14 cellular contexts compared by ENCODE assay signal in the genomic region with DNA sequence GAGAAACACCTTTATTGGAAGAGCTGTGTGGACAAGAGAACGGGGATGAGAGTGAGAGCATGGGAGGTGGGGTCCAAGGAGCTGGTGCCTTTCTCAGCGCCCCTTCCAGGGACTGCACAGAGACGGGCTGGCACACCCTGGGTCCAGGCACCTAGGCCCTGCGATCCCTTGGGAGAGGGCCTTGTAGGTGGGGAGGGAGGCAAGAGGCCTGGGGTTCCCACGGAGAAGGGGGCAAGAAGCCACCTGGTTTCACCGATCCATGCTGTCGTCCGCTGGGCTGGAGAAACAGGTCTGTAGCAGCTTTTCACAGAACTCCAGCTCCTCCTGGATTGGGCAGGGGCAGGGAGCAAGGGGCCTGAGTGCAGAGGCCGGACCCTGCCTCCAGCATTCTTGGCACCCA. TPM values are rescaled to one million over a fixed set of nuclear protein-coding genes. Genes with fewer than 3 reads are reported as not detected.
DNase-seq lines count a peak whose midpoint lies in the region; TF ChIP-seq lines count a peak whose summit lies in the region.
"Had no signal": no experiment of that assay in that cellular context is flagged by ENCODE, and none has a peak within 500 bp of the region (broad histone marks: within the 10 kb centered on the region; RNA-seq: fewer than 3 reads in every experiment).

No MANE protein-coding gene starts in this region.

- H2AFZ ChIP-seq in OCI-LY1 (ENCODE audit: low read length) (no peak overlapping the region), trophoblast cell (ENCODE audit: insufficient read depth, low read length, poor library complexity) (no peak overlapping the region)

- H3K4me2 ChIP-seq in OCI-LY1 (ENCODE audit: low read length) (no peak overlapping the region), trophoblast cell (ENCODE audit: low read length) (no peak overlapping the region)
- H3K4me2 ChIP-seq: BLaER1 treated with 17β-estradiol and CSF1 and Interleukin-3, amounts not matched to agents 10 nM and 100 nM had no signal

- H3K27ac ChIP-seq in OCI-LY1 (ENCODE audit: low read depth, low read length, poor library complexity, severe bottlenecking) (peak overlapping the region; percentile 84), trophoblast cell (ENCODE audit: low read depth, low read length) (no peak overlapping the region)
- H3K27ac ChIP-seq: BLaER1 treated with 17β-estradiol and CSF1 and Interleukin-3, amounts not matched to agents 10 nM and 100 nM had no signal

- H3K9me3 ChIP-seq in OCI-LY1 (ENCODE audit: low read length), result no peaks in the 10 kb centered on the region
- peaks cover 5% of the 10 kb centered on the region for H3K9me3 ChIP-seq in trophoblast cell (ENCODE audit: insufficient read depth, low read depth, low read length)

- no peaks in the 10 kb centered on the region for H3K9me2 ChIP-seq in OCI-LY1 (ENCODE audit: low read depth, low read length)

- H3K27me3 ChIP-seq in OCI-LY1 (ENCODE audit: insufficient read depth, low read length), result no peaks in the 10 kb centered on the region
- H3K27me3 ChIP-seq in trophoblast cell (ENCODE audit: insufficient read depth, low read length), result no peaks in the 10 kb centered on the region
- H3K27me3 ChIP-seq: BLaER1 treated with 17β-estradiol and CSF1 and Interleukin-3, amounts not matched to agents 10 nM and 100 nM had no signal

- no peak overlapping the region for H3K14ac ChIP-seq in trophoblast cell (ENCODE audit: low read length)

- WGBS in trophoblast cell (ENCODE audit: extremely low coverage, insufficient coverage, insufficient read length), result no CpG with 5 or more reads among the region's 9 CpGs

- DNase-seq in activated naive CD4-positive, alpha-beta T cell treated with anti-CD3 and anti-CD28 coated beads, Interleukin-2, amount 10 ng/mL, durations not matched to agents 7 days and 5 days, result no peak
- DNase-seq in chondrocyte (ENCODE audit: low spot score) (peak; percentile 70), trophoblast cell (no peak), nucleus accumbens (lab: John Stamatoyannopoulos, UW) (no peak), NCI-H2081 treated with DMSO at 0.1 percent for 48 hours (lab: John Stamatoyannopoulos, UW) (no peak)
- no peak for DNase-seq in activated T-helper 1 cell treated with anti-CD3 and anti-CD28 coated beads, Interleukin-12 subunit alpha, Interleukin-12 subunit beta, Interleukin-2, Interleukin-4 antibody, amounts not matched to agents 30 ng/mL and 10 ng/mL and 1 ng/mL, durations not matched to agents 14 hours and 24 hours and 36 hours (ENCODE audit: low spot score)
- DNase-seq: ACHN; CD4-positive, CD25-positive, alpha-beta regulatory T cell; DMS 273 treated with DMSO at 0.1 percent for 48 hours; GOT3 had no signal

- no peak overlapping the region for H3K9ac ChIP-seq in OCI-LY1 (ENCODE audit: low read length)
- H3K9ac ChIP-seq in trophoblast cell (ENCODE audit: low read length), result peak overlapping the region; percentile 8
- H3K9ac ChIP-seq: BLaER1 treated with 17β-estradiol and CSF1 and Interleukin-3, amounts not matched to agents 10 nM and 100 nM had no signal

- no peak overlapping the region for H3K23ac ChIP-seq in trophoblast cell (ENCODE audit: low read length)

- H3K79me2 ChIP-seq in OCI-LY1 (ENCODE audit: insufficient read depth, low read length), result peaks cover 9% of the 10 kb centered on the region
- H3K79me2 ChIP-seq in trophoblast cell (ENCODE audit: control insufficient read depth, insufficient read depth, low read length, poor library complexity), result peaks cover 13% of the 10 kb centered on the region

- peaks cover 13% of the 10 kb centered on the region for H3K79me1 ChIP-seq in trophoblast cell (ENCODE audit: low read length)

- no peak overlapping the region for H3K18ac ChIP-seq in trophoblast cell (ENCODE audit: low read length)

- no peaks in the 10 kb centered on the region for H3K27me3 Mint-ChIP-seq in activated naive CD4-positive, alpha-beta T cell treated with anti-CD3 and anti-CD28 coated beads, Interleukin-2, amount 50 U/mL, for 24 hours
- H3K27me3 Mint-ChIP-seq in activated naive CD4-positive, alpha-beta T cell treated with anti-CD3 and anti-CD28 coated beads, Interleukin-2, amount 10 ng/mL, durations not matched to agents 7 days and 5 days, result peaks cover 4% of the 10 kb centered on the region
- no peaks in the 10 kb centered on the region for H3K27me3 Mint-ChIP-seq in chondrocyte (ENCODE audit: low read depth)
- H3K27me3 Mint-ChIP-seq in activated T-helper 1 cell treated with anti-CD3 and anti-CD28 coated beads, Interleukin-12 subunit alpha, Interleukin-12 subunit beta, Interleukin-2, Interleukin-4 antibody, amounts not matched to agents 30 ng/mL and 10 ng/mL and 1 ng/mL, durations not matched to agents 14 hours and 24 hours and 36 hours (ENCODE audit: insufficient read depth), result no peaks in the 10 kb centered on the region

- CTCF ChIA-PET in activated naive CD4-positive, alpha-beta T cell treated with anti-CD3 and anti-CD28 coated beads, Interleukin-2, amount 10 ng/mL, durations not matched to agents 7 days and 5 days (lab: Charles Lee), result interaction anchor here (1.1 kb wide), 1 partner anchor 15 kb away, joined by 3 read pairs; no protein-coding TSS in a partner anchor

- no peak overlapping the region for H2BK12ac ChIP-seq in trophoblast cell (ENCODE audit: low read length)

- H3F3A ChIP-seq in OCI-LY1 (ENCODE audit: insufficient read depth, low read length), result no peaks in the 10 kb centered on the region; the same call in 1 of the 2 replicates

- peak overlapping the region; percentile 79 for H3K27ac Mint-ChIP-seq in activated naive CD4-positive, alpha-beta T cell treated with anti-CD3 and anti-CD28 coated beads, Interleukin-2, amount 50 U/mL, for 24 hours
- no peak overlapping the region for H3K27ac Mint-ChIP-seq in activated naive CD4-positive, alpha-beta T cell treated with anti-CD3 and anti-CD28 coated beads, Interleukin-2, amount 10 ng/mL, durations not matched to agents 7 days and 5 days
- no peak overlapping the region for H3K27ac Mint-ChIP-seq in chondrocyte (ENCODE audit: unreplicated experiment)
- H3K27ac Mint-ChIP-seq in activated T-helper 1 cell treated with anti-CD3 and anti-CD28 coated beads, Interleukin-12 subunit alpha, Interleukin-12 subunit beta, Interleukin-2, Interleukin-4 antibody, amounts not matched to agents 30 ng/mL and 10 ng/mL and 1 ng/mL, durations not matched to agents 14 hours and 24 hours and 36 hours, result no peak overlapping the region

- peaks cover 17% of the 10 kb centered on the region for H3K4me1 Mint-ChIP-seq in activated naive CD4-positive, alpha-beta T cell treated with anti-CD3 and anti-CD28 coated beads, Interleukin-2, amount 50 U/mL, for 24 hours
- peaks cover 14% of the 10 kb centered on the region for H3K4me1 Mint-ChIP-seq in activated naive CD4-positive, alpha-beta T cell treated with anti-CD3 and anti-CD28 coated beads, Interleukin-2, amount 10 ng/mL, durations not matched to agents 7 days and 5 days
- peaks cover 17% of the 10 kb centered on the region for H3K4me1 Mint-ChIP-seq in chondrocyte (ENCODE audit: low read depth)
- peaks cover 15% of the 10 kb centered on the region for H3K4me1 Mint-ChIP-seq in activated T-helper 1 cell treated with anti-CD3 and anti-CD28 coated beads, Interleukin-12 subunit alpha, Interleukin-12 subunit beta, Interleukin-2, Interleukin-4 antibody, amounts not matched to agents 30 ng/mL and 10 ng/mL and 1 ng/mL, durations not matched to agents 14 hours and 24 hours and 36 hours (ENCODE audit: low read depth)

- H4K91ac ChIP-seq in trophoblast cell (ENCODE audit: low read depth, low read length), result no peak overlapping the region

- no peak overlapping the region for H3K4ac ChIP-seq in trophoblast cell (ENCODE audit: low read depth, low read length)

- peaks cover 8% of the 10 kb centered on the region for H3K36me3 Mint-ChIP-seq in activated naive CD4-positive, alpha-beta T cell treated with anti-CD3 and anti-CD28 coated beads, Interleukin-2, amount 50 U/mL, for 24 hours
- H3K36me3 Mint-ChIP-seq in activated naive CD4-positive, alpha-beta T cell treated with anti-CD3 and anti-CD28 coated beads, Interleukin-2, amount 10 ng/mL, durations not matched to agents 7 days and 5 days, result peaks cover 15% of the 10 kb centered on the region
- peaks cover 6% of the 10 kb centered on the region for H3K36me3 Mint-ChIP-seq in chondrocyte (ENCODE audit: low read depth)
- peaks cover 12% of the 10 kb centered on the region for H3K36me3 Mint-ChIP-seq in activated T-helper 1 cell treated with anti-CD3 and anti-CD28 coated beads, Interleukin-12 subunit alpha, Interleukin-12 subunit beta, Interleukin-2, Interleukin-4 antibody, amounts not matched to agents 30 ng/mL and 10 ng/mL and 1 ng/mL, durations not matched to agents 14 hours and 24 hours and 36 hours (ENCODE audit: low read depth)

- H4K8ac ChIP-seq in trophoblast cell (ENCODE audit: low read depth, low read length), result no peak overlapping the region

- H4K12ac ChIP-seq in trophoblast cell (ENCODE audit: low read depth, low read length), result no peak overlapping the region

- peaks cover 38% of the 10 kb centered on the region for H3K4me1 ChIP-seq in OCI-LY1 (ENCODE audit: insufficient read depth, low read length, severe bottlenecking)
- H3K4me1 ChIP-seq in trophoblast cell (ENCODE audit: control insufficient read depth in 1 of 2, insufficient read depth in 2 of 2, low read length in 2 of 2), result peaks cover 6 to 9% of the 10 kb centered on the region in 2 experiments

- H2BK5ac ChIP-seq in trophoblast cell (ENCODE audit: low read depth, low read length, poor library complexity), result no peak overlapping the region

- intact Hi-C loops in activated T-helper 1 cell treated with anti-CD3 and anti-CD28 coated beads, Interleukin-12 subunit alpha, Interleukin-12 subunit beta, Interleukin-2, Interleukin-4 antibody, amounts not matched to agents 30 ng/mL and 10 ng/mL and 1 ng/mL, durations not matched to agents 14 hours and 24 hours and 36 hours (cut with micrococcal nuclease), result no loop called here

- no peak overlapping the region for H2AK5ac ChIP-seq in trophoblast cell (ENCODE audit: low read length)

- TF ChIP-seq CTCF in OCI-LY1 (IDR thresholded peaks at IDR 0.05; ENCODE audit: low read length) (no peak), chondrocyte (IDR thresholded peaks at IDR 0.05) (no peak)

- no peaks in the 10 kb centered on the region for H3K9me3 Mint-ChIP-seq in activated naive CD4-positive, alpha-beta T cell treated with anti-CD3 and anti-CD28 coated beads, Interleukin-2, amount 50 U/mL, for 24 hours
- peaks cover 5% of the 10 kb centered on the region for H3K9me3 Mint-ChIP-seq in activated naive CD4-positive, alpha-beta T cell treated with anti-CD3 and anti-CD28 coated beads, Interleukin-2, amount 10 ng/mL, durations not matched to agents 7 days and 5 days
- H3K9me3 Mint-ChIP-seq in chondrocyte (ENCODE audit: low read depth), result peaks cover 6% of the 10 kb centered on the region
- H3K9me3 Mint-ChIP-seq in activated T-helper 1 cell treated with anti-CD3 and anti-CD28 coated beads, Interleukin-12 subunit alpha, Interleukin-12 subunit beta, Interleukin-2, Interleukin-4 antibody, amounts not matched to agents 30 ng/mL and 10 ng/mL and 1 ng/mL, durations not matched to agents 14 hours and 24 hours and 36 hours, result peaks cover 9% of the 10 kb centered on the region

- no peak overlapping the region for H2BK120ac ChIP-seq in trophoblast cell (ENCODE audit: insufficient read depth, low read length, poor library complexity)

- no peak overlapping the region for H3K4me3 Mint-ChIP-seq in activated naive CD4-positive, alpha-beta T cell treated with anti-CD3 and anti-CD28 coated beads, Interleukin-2, amount 50 U/mL, for 24 hours
- H3K4me3 Mint-ChIP-seq in activated naive CD4-positive, alpha-beta T cell treated with anti-CD3 and anti-CD28 coated beads, Interleukin-2, amount 10 ng/mL, durations not matched to agents 7 days and 5 days, result no peak overlapping the region
- no peak overlapping the region for H3K4me3 Mint-ChIP-seq in chondrocyte (ENCODE audit: unreplicated experiment)
- H3K4me3 Mint-ChIP-seq in activated T-helper 1 cell treated with anti-CD3 and anti-CD28 coated beads, Interleukin-12 subunit alpha, Interleukin-12 subunit beta, Interleukin-2, Interleukin-4 antibody, amounts not matched to agents 30 ng/mL and 10 ng/mL and 1 ng/mL, durations not matched to agents 14 hours and 24 hours and 36 hours, result no peak overlapping the region
- H3K4me3 Mint-ChIP-seq: H9 had no signal

- no peaks in the 10 kb centered on the region for H4K20me1 ChIP-seq in OCI-LY1 (ENCODE audit: insufficient read depth, low read length)

- H3K4me3 ChIP-seq in OCI-LY1 (ENCODE audit: low read depth, low read length, poor library complexity, severe bottlenecking) (no peak overlapping the region), trophoblast cell (ENCODE audit: low read depth, low read length) (no peak overlapping the region)
- H3K4me3 ChIP-seq: BLaER1 treated with 17β-estradiol and CSF1 and Interleukin-3, amounts not matched to agents 10 nM and 100 nM had no signal

- H3K36me3 ChIP-seq in OCI-LY1 (ENCODE audit: insufficient read depth, low read length) (peaks cover 18% of the 10 kb centered on the region; the same call in 1 of the 2 replicates), trophoblast cell (ENCODE audit: control insufficient read depth in 1 of 2, insufficient read depth in 2 of 2, low read length in 2 of 2) (peaks cover 0 to 4% of the 10 kb centered on the region in 2 experiments)

RNA-seq across cellular contexts. Expression of gene PPP6R1, which starts 3.5 kb away (rescaled TPM):
- 47.6 to 58.4 TPM (median 49.9 TPM) in 3 replicates for total RNA-seq in chondrocyte
- polyA plus RNA-seq in trophoblast cell (2013), result 46.5 and 48.3 TPM in 2 replicates
- 200 and 202 TPM in 2 replicates for total RNA-seq in activated T-helper 1 cell treated with anti-CD3 and anti-CD28 coated beads, Interleukin-12 subunit alpha, Interleukin-12 subunit beta, Interleukin-2, Interleukin-4 antibody, amounts not matched to agents 30 ng/mL and 10 ng/mL and 1 ng/mL, durations not matched to agents 14 hours and 24 hours and 36 hours

RNA-seq across cellular contexts. Expression of gene HSPBP1, which starts 17.6 kb away (rescaled TPM):
- total RNA-seq in chondrocyte, result 22.7 to 30.3 TPM (median 24.2 TPM) in 3 replicates
- polyA plus RNA-seq in trophoblast cell (2013), result 24.4 TPM in 2 replicates
- 66.4 and 69.6 TPM in 2 replicates for total RNA-seq in activated T-helper 1 cell treated with anti-CD3 and anti-CD28 coated beads, Interleukin-12 subunit alpha, Interleukin-12 subunit beta, Interleukin-2, Interleukin-4 antibody, amounts not matched to agents 30 ng/mL and 10 ng/mL and 1 ng/mL, durations not matched to agents 14 hours and 24 hours and 36 hours

RNA-seq across cellular contexts. Expression of gene BRSK1, which starts 21.4 kb away (rescaled TPM):
- total RNA-seq in chondrocyte, result 14.0 to 15.9 TPM (median 15.3 TPM) in 3 replicates
- 5.7 and 6.9 TPM in 2 replicates for polyA plus RNA-seq in trophoblast cell (2013)
- total RNA-seq in activated T-helper 1 cell treated with anti-CD3 and anti-CD28 coated beads, Interleukin-12 subunit alpha, Interleukin-12 subunit beta, Interleukin-2, Interleukin-4 antibody, amounts not matched to agents 30 ng/mL and 10 ng/mL and 1 ng/mL, durations not matched to agents 14 hours and 24 hours and 36 hours, result 7.8 and 8.4 TPM in 2 replicates
- polyA plus RNA-seq: CD4-positive, CD25-positive, alpha-beta regulatory T cell had no signal

RNA-seq across cellular contexts. Expression of gene TMEM86B, which starts 33.8 kb away (rescaled TPM):
- 1.4 to 1.5 TPM (median 1.4 TPM) in 3 replicates for total RNA-seq in chondrocyte
- 1.2 TPM in 2 replicates for polyA plus RNA-seq in trophoblast cell (2013)
- total RNA-seq in activated T-helper 1 cell treated with anti-CD3 and anti-CD28 coated beads, Interleukin-12 subunit alpha, Interleukin-12 subunit beta, Interleukin-2, Interleukin-4 antibody, amounts not matched to agents 30 ng/mL and 10 ng/mL and 1 ng/mL, durations not matched to agents 14 hours and 24 hours and 36 hours, result 7.7 and 8.3 TPM in 2 replicates

RNA-seq across cellular contexts. Expression of gene PTPRH, which starts 53.1 kb away (rescaled TPM):
- total RNA-seq in chondrocyte, result 0.42 to 0.54 TPM in 2 of 3 replicates, not detected in the other
- polyA plus RNA-seq in trophoblast cell (2013), result 0.11 TPM in 2 replicates
- total RNA-seq in activated T-helper 1 cell treated with anti-CD3 and anti-CD28 coated beads, Interleukin-12 subunit alpha, Interleukin-12 subunit beta, Interleukin-2, Interleukin-4 antibody, amounts not matched to agents 30 ng/mL and 10 ng/mL and 1 ng/mL, durations not matched to agents 14 hours and 24 hours and 36 hours, result 0.16 TPM in 1 of 2 replicates, not detected in the other
- total RNA-seq: CD4-positive, CD25-positive, alpha-beta regulatory T cell had no signal
- polyA plus RNA-seq: CD4-positive, CD25-positive, alpha-beta regulatory T cell had no signal
